Comparison of ENCODE assay signal across 8 cellular contexts in the genomic region with DNA sequence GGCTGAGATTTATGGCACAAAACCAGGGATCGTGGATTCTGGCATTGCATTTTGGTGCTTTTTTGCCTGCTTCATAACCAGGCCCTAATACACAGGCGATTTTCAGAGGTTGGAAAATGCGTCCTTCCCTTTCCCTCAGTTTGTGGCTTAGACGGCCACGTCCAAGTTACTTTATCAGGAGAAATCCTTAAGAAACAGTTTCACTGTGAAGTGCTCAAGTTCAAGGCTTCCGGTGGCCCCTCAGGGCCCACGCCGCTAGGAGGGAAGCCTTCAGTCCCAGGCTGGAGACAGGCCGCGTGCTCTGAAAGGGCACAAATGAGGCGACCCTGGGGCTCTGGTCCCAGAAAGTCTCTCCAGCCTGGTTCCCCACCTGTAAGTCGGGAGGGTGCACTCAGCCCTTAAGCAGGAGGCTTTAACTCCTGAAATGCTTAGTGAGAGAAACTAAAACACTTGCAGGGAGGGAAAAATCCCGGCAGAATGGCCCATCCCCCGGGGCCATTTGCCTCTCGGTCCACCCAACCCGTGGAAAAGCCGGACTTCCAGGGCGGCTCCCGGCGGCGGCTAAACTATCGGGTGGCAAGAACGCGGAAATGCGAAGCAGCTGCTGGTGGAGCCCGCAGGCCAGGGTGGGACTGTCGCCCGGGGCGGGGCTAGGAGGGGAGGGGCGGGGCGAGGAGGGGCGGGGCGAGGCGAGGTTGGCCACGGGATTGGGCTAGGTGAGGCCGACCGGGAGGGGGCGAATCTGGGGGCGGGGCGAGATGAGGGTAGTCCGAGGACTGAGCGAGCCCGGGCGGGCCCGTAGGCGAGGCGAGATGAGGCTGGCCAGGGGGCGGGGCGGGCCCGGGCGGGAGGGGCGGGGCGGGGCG. TPM values are rescaled to one million over a fixed set of nuclear protein-coding genes. Genes with fewer than 3 reads are reported as not detected.
DNase-seq lines count a peak whose midpoint lies in the region; ATAC-seq and TF ChIP-seq lines count a peak whose summit lies in the region.

No MANE protein-coding gene starts in this region.

- H3K27ac ChIP-seq in parathyroid adenoma (peak overlapping the region; percentile 77), tibial artery (peak overlapping the region; percentile 91 to 93)

- H3K36me3 Mint-ChIP-seq in activated naive CD8-positive, alpha-beta T cell treated with anti-CD3 and anti-CD28 coated beads for 36 hours = no peaks in the 10 kb centered on the region

- H3K79me2 ChIP-seq in parathyroid adenoma = no peaks in the 10 kb centered on the region

- intact Hi-C loops in Right ventricle myocardium inferior (cut with DNase I) = no loop called here
- intact Hi-C loops in tibial artery (cut with DNase I; ENCODE audit: low total_unique reads) = loop anchor here (10.0 kb wide), 1 partner anchor 710 kb away; a partner anchor contains a TSS

- H3K4me1 Mint-ChIP-seq in activated naive CD8-positive, alpha-beta T cell treated with anti-CD3 and anti-CD28 coated beads for 36 hours = peaks cover 11% of the 10 kb centered on the region

- H3K36me3 ChIP-seq in parathyroid adenoma (ENCODE audit: control insufficient read depth, insufficient read depth, low read length) (no peaks in the 10 kb centered on the region), tibial artery (no peaks in the 10 kb centered on the region)

- H3K4me1 ChIP-seq in parathyroid adenoma (peaks cover 11% of the 10 kb centered on the region), tibial artery (peaks cover 0 to 26% (median 19%) of the 10 kb centered on the region in 4 donors)

- peak overlapping the region; percentile 98 for H3K4me2 ChIP-seq in parathyroid adenoma (ENCODE audit: low read length)

- H3K4me3 ChIP-seq in parathyroid adenoma (ENCODE audit: low read depth, low read length) (peak overlapping the region; percentile 67), tibial artery (peak overlapping the region; percentile 57 to 68)

- no peaks in the 10 kb centered on the region for H3K9me3 Mint-ChIP-seq in activated naive CD8-positive, alpha-beta T cell treated with anti-CD3 and anti-CD28 coated beads for 36 hours

- no peak overlapping the region for H3K9ac ChIP-seq in parathyroid adenoma

- H3K4me3 Mint-ChIP-seq in activated naive CD8-positive, alpha-beta T cell treated with anti-CD3 and anti-CD28 coated beads for 36 hours = peak overlapping the region; percentile 81

- H3K27me3 ChIP-seq in parathyroid adenoma (ENCODE audit: control insufficient read depth, insufficient read depth, low read length) (no peaks in the 10 kb centered on the region), tibial artery (no peaks in the 10 kb centered on the region)

- DNase-seq in NCI-H1105 (lab: John Stamatoyannopoulos, UW) (peak; percentile 94), SKM-1 (lab: John Stamatoyannopoulos, UW; ENCODE audit: unreplicated experiment) (peak; percentile 89), Right ventricle myocardium inferior (ENCODE audit: missing footprints) (peak; percentile 99), tibial artery (peak; percentile 98 to 99)
- peak; percentile 98 for DNase-seq in activated naive CD8-positive, alpha-beta T cell treated with anti-CD3 and anti-CD28 coated beads for 36 hours

- H3K9me3 ChIP-seq in parathyroid adenoma (ENCODE audit: control insufficient read depth, low read length) (no peaks in the 10 kb centered on the region), tibial artery (no peaks in the 10 kb centered on the region)

- peak; percentile 60 for ATAC-seq in HG02678 (IDR thresholded peaks at IDR 0.05; ENCODE audit: unreplicated experiment)
- peak; percentile 95 for ATAC-seq in Right ventricle myocardium inferior

- TF ChIP-seq CTCF in GM12872 (IDR thresholded peaks at IDR 0.05; ENCODE audit: insufficient read depth, low read depth, low read length) = 0 out of 3 replicates have a peak, but pooled peaks have one; percentile 2
- TF ChIP-seq CTCF in parathyroid adenoma (IDR thresholded peaks at IDR 0.05) = no peak
- TF ChIP-seq CTCF in tibial artery (IDR thresholded peaks at IDR 0.05) = no peak

- H3K27ac Mint-ChIP-seq in activated naive CD8-positive, alpha-beta T cell treated with anti-CD3 and anti-CD28 coated beads for 36 hours = peak overlapping the region; percentile 87

- H2AFZ ChIP-seq in parathyroid adenoma = peak overlapping the region; percentile 82

- H3K27me3 Mint-ChIP-seq in activated naive CD8-positive, alpha-beta T cell treated with anti-CD3 and anti-CD28 coated beads for 36 hours = no peaks in the 10 kb centered on the region

RNA-seq across cellular contexts. Expression of a gene that starts 0.6 kb away (rescaled TPM):
- total RNA-seq in activated naive CD8-positive, alpha-beta T cell treated with anti-CD3 and anti-CD28 coated beads for 36 hours = 1 to 10 TPM; 5.6 to 6.8 TPM
- 11.5 TPM for total RNA-seq in Right ventricle myocardium inferior

Comparison
In these comparisons a context has a peak if more than half of its experiments do, and no peak if none do; other contexts are left out.
1. Peak in every context shown above with its lines: DNase-seq, ATAC-seq, H3K4me3 ChIP-seq and H3K27ac ChIP-seq.